ENCODE assay signal across 25 cellular contexts in genomic region chr9:127489471-127490115, GRCh38. TPM values are rescaled to one million over a fixed set of nuclear protein-coding genes. Genes with fewer than 3 reads are reported as not detected.
DNase-seq lines count a peak whose midpoint lies in the region; FAIRE-seq and TF ChIP-seq lines count a peak whose summit lies in the region.
"Had no signal": no experiment of that assay in that cellular context is flagged by ENCODE, and none has a peak within 500 bp of the region (broad histone marks: within the 10 kb centered on the region; RNA-seq: fewer than 3 reads in every experiment).

No MANE protein-coding gene starts in this region.

- no peaks in the 10 kb centered on the region for H3K4me1 ChIP-seq in astrocyte (ENCODE audit: insufficient read depth, low read length)
- H3K4me1 ChIP-seq: Caco-2, prostate gland had no signal

- H3K4me3 Mint-ChIP-seq in astrocyte (ENCODE audit: unreplicated experiment) (no peak overlapping the region), type B pancreatic cell (no peak overlapping the region)
- H3K4me3 Mint-ChIP-seq: activated CD4-positive, alpha-beta T cell treated with anti-CD3 and anti-CD28 coated beads, Interleukin-2, amount 10 ng/mL, durations not matched to agents 24 days and 14 days; B cell; naive thymus-derived CD4-positive, alpha-beta T cell; stimulated activated naive CD8-positive, alpha-beta T cell treated with anti-CD3 and anti-CD28 coated beads, Interleukin-15, amount 100 ng/mL, for 72 hours had no signal

- TF ChIP-seq CTCF in astrocyte (IDR thresholded peaks at IDR 0.05; ENCODE audit: insufficient read depth, low read depth, low read length): no peak
- peak; percentile 65 for TF ChIP-seq CTCF in type B pancreatic cell (conservative IDR thresholded peaks at IDR 0.05)

- H3K36me3 ChIP-seq in astrocyte (ENCODE audit: insufficient read depth, low read length): peaks cover 2% of the 10 kb centered on the region

- H2AFZ ChIP-seq in astrocyte (ENCODE audit: low read depth, low read length): no peak overlapping the region

- H3K27me3 Mint-ChIP-seq in astrocyte (ENCODE audit: low read depth, unreplicated experiment) (no peaks in the 10 kb centered on the region), type B pancreatic cell (no peaks in the 10 kb centered on the region)
- H3K27me3 Mint-ChIP-seq: activated CD4-positive, alpha-beta T cell treated with anti-CD3 and anti-CD28 coated beads, Interleukin-2, amount 10 ng/mL, durations not matched to agents 24 days and 14 days; B cell; naive thymus-derived CD4-positive, alpha-beta T cell; stimulated activated naive CD8-positive, alpha-beta T cell treated with anti-CD3 and anti-CD28 coated beads, Interleukin-15, amount 100 ng/mL, for 72 hours had no signal

- no peaks in the 10 kb centered on the region for H3K9me3 ChIP-seq in astrocyte (ENCODE audit: insufficient read depth, low read depth, low read length)
- H3K9me3 ChIP-seq: Caco-2, prostate gland had no signal

- H3K9ac ChIP-seq in astrocyte (ENCODE audit: low read length): no peak overlapping the region

- peaks cover 26% of the 10 kb centered on the region for H4K20me1 ChIP-seq in astrocyte (ENCODE audit: insufficient read depth, low read length)

- H3K27ac Mint-ChIP-seq in astrocyte (ENCODE audit: unreplicated experiment) (peak overlapping the region; percentile 34), type B pancreatic cell (peak overlapping the region; percentile 40)
- H3K27ac Mint-ChIP-seq: activated CD4-positive, alpha-beta T cell treated with anti-CD3 and anti-CD28 coated beads, Interleukin-2, amount 10 ng/mL, durations not matched to agents 24 days and 14 days; B cell had no signal

- H3K9me3 Mint-ChIP-seq in astrocyte (ENCODE audit: unreplicated experiment): no peaks in the 10 kb centered on the region
- no peaks in the 10 kb centered on the region for H3K9me3 Mint-ChIP-seq in type B pancreatic cell
- H3K9me3 Mint-ChIP-seq: activated CD4-positive, alpha-beta T cell treated with anti-CD3 and anti-CD28 coated beads, Interleukin-2, amount 10 ng/mL, durations not matched to agents 24 days and 14 days; naive thymus-derived CD4-positive, alpha-beta T cell; stimulated activated naive CD8-positive, alpha-beta T cell treated with anti-CD3 and anti-CD28 coated beads, Interleukin-15, amount 100 ng/mL, for 72 hours had no signal

- no peak overlapping the region for H3K27ac ChIP-seq in astrocyte (ENCODE audit: low read depth, low read length)
- H3K27ac ChIP-seq: prostate gland, skin epidermis had no signal

- no peaks in the 10 kb centered on the region for H3K79me2 ChIP-seq in astrocyte (ENCODE audit: insufficient read depth, low read length)

- no peak overlapping the region for H3K4me3 ChIP-seq in astrocyte (ENCODE audit: insufficient read depth, low read depth, low read length)
- H3K4me3 ChIP-seq: prostate gland, skin epidermis had no signal

- peak; percentile 52 for DNase-seq in NCI-H2171 (lab: John Stamatoyannopoulos, UW)
- DNase-seq in astrocyte (ENCODE audit: low read depth): no peak
- DNase-seq in islet precursor cell: peak; percentile 91
- no peak for DNase-seq in type B pancreatic cell (ENCODE audit: extremely low spot score, unreplicated experiment)
- no peak for DNase-seq in Ammon's horn (ENCODE audit: low spot score)
- DNase-seq in superior temporal gyrus (ENCODE audit: extremely low spot score): no peak
- DNase-seq in amniotic stem cell (lab: John Stamatoyannopoulos, UW): no peak
- DNase-seq: activated CD4-positive, alpha-beta T cell treated with anti-CD3 and anti-CD28 coated beads, Interleukin-2, amount 10 ng/mL, durations not matched to agents 24 days and 14 days; activated CD8-positive, alpha-beta memory T cell treated with anti-CD3 and anti-CD28 coated beads, Interleukin-2, amount 50 U/mL, for 4 hours; activated gamma-delta T cell; amygdala; effector CD4-positive, alpha-beta T cell; EL; kidney; naive thymus-derived CD4-positive, alpha-beta T cell; NCI-H1417 treated with DMSO at 0.1 percent for 48 hours; NCI-H226; NK-92 treated with Interleukin-12 subunit alpha and Interleukin-12 subunit beta, amount 100 ng/mL, for 24 hours; stimulated activated CD4-positive, alpha-beta T cell treated with anti-CD3 and anti-CD28 coated beads, Interleukin-4, amount 100 ng/mL, for 1 hour; stimulated activated naive CD8-positive, alpha-beta T cell treated with anti-CD3 and anti-CD28 coated beads, Interleukin-15, amount 100 ng/mL, for 72 hours; trophoblast cell had no signal

- H3K36me3 Mint-ChIP-seq in astrocyte (ENCODE audit: low read depth, unreplicated experiment) (peaks cover 18% of the 10 kb centered on the region), type B pancreatic cell (peaks cover 7% of the 10 kb centered on the region)

- H3K27me3 ChIP-seq in astrocyte (ENCODE audit: insufficient read depth, low read length): no peaks in the 10 kb centered on the region

- no peak overlapping the region for H3K4me2 ChIP-seq in astrocyte (ENCODE audit: low read length)

- H3K4me1 Mint-ChIP-seq in astrocyte (ENCODE audit: low read depth, unreplicated experiment) (peaks cover 7% of the 10 kb centered on the region), type B pancreatic cell (ENCODE audit: unreplicated experiment) (peaks cover 6% of the 10 kb centered on the region)
- H3K4me1 Mint-ChIP-seq: activated CD4-positive, alpha-beta T cell treated with anti-CD3 and anti-CD28 coated beads, Interleukin-2, amount 10 ng/mL, durations not matched to agents 24 days and 14 days; B cell; naive thymus-derived CD4-positive, alpha-beta T cell; stimulated activated naive CD8-positive, alpha-beta T cell treated with anti-CD3 and anti-CD28 coated beads, Interleukin-15, amount 100 ng/mL, for 72 hours had no signal

- FAIRE-seq in astrocyte (lab: Jason Lieb, UNC): no peak
- FAIRE-seq: kidney had no signal

RNA-seq across cellular contexts. Expression of gene LRSAM1, which starts 38.3 kb away (rescaled TPM):
- total RNA-seq in astrocyte: 18.7 and 22.2 TPM in 2 replicates
- 16.0 and 20.6 TPM in 2 replicates for total RNA-seq in type B pancreatic cell (ENCODE audit: low replicate concordance)

RNA-seq across cellular contexts. Expression of gene RPL12, which starts 38.4 kb away (rescaled TPM):
- 1,037 and 1,189 TPM in 2 replicates for total RNA-seq in astrocyte
- 1,238 and 1,343 TPM in 2 replicates for total RNA-seq in type B pancreatic cell (ENCODE audit: low replicate concordance)

Comparison
In these comparisons a context has a peak if more than half of its experiments do, and no peak if none do; other contexts are left out.
1. DNase-seq: peak in NCI-H2171 (single experiment) and islet precursor cell (single experiment); none in astrocyte (single experiment), type B pancreatic cell (single experiment), Ammon's horn (single experiment), superior temporal gyrus (single experiment) and amniotic stem cell (single experiment).